ENCODE assay signal across 2 cellular contexts in the genomic region with DNA sequence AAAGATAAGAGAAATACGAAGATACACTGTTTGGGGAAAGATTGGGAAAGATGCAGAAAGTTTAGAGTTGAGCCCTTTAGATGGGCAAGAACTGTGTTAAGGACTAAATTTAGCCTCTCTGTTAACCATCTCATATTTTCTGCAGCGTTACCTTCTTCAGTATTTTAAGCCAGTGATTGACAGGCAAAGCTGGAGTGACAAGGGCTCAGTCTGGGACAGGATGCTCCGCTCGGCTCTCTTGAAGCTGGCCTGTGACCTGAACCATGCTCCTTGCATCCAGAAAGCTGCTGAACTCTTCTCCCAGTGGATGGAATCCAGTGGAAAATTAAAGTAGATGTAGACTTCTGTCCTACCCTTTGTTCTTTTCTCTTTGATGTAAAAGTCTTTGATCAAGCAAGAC.
A peak's percentile ranks its signal among the peaks of the same experiment; 100 is the strongest.
TF ChIP-seq lines count a peak whose summit lies in the region.

No MANE protein-coding gene starts in this region.

TF ChIP-seq in HepG2, 621 proteins besides CTCF, POLR2A, EP300 and RAD21:
- TF ChIP-seq ZNF879 (CRISPR knock-in tag; IDR thresholded peaks at IDR 0.05): no peak
- TF ChIP-seq ZFYVE20 (CRISPR knock-in tag; IDR thresholded peaks at IDR 0.05; ENCODE audit: borderline replicate concordance, low read depth): no peak
- TF ChIP-seq, protein P1, sequence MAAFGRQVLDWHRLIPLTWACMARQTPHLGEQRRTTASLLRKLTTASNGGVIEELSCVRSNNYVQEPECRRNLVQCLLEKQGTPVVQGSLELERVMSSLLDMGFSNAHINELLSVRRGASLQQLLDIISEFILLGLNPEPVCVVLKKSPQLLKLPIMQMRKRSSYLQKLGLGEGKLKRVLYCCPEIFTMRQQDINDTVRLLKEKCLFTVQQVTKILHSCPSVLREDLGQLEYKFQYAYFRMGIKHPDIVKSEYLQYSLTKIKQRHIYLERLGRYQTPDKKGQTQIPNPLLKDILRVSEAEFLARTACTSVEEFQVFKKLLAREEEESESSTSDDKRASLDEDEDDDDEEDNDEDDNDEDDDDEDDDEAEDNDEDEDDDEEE (CRISPR knock-in tag; IDR thresholded peaks at IDR 0.05): no peak
- no peak for TF ChIP-seq ISX (CRISPR knock-in tag; conservative IDR thresholded peaks at IDR 0.05)
- TF ChIP-seq TCF7 (IDR thresholded peaks at IDR 0.05; ENCODE audit: low read depth): 0 out of 2 replicates have a peak, but pooled peaks have one; percentile 18
- no peak for TF ChIP-seq PHB2 (IDR thresholded peaks at IDR 0.05; ENCODE audit: partially characterized antibody)
- no peak for TF ChIP-seq RAD51 (IDR thresholded peaks at IDR 0.05; ENCODE audit: borderline replicate concordance)
- no peak for TF ChIP-seq ZNF264 (CRISPR knock-in tag; IDR thresholded peaks at IDR 0.05)
- TF ChIP-seq CENPX (CRISPR knock-in tag; IDR thresholded peaks at IDR 0.05): no peak
TF ChIP-seq in HepG2: peak in this region for 1.

TF ChIP-seq in liver, 16 proteins besides CTCF, POLR2A, EP300 and RAD21:
- TF ChIP-seq, protein P2, sequence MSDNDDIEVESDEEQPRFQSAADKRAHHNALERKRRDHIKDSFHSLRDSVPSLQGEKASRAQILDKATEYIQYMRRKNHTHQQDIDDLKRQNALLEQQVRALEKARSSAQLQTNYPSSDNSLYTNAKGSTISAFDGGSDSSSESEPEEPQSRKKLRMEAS (IDR thresholded peaks at IDR 0.05): no peak
- TF ChIP-seq NR2F2 (IDR thresholded peaks at IDR 0.05): peak; percentile 4
TF ChIP-seq in liver: peak in this region for 1.
